ENCODE assay signal across 2 cellular contexts in the genomic region with DNA sequence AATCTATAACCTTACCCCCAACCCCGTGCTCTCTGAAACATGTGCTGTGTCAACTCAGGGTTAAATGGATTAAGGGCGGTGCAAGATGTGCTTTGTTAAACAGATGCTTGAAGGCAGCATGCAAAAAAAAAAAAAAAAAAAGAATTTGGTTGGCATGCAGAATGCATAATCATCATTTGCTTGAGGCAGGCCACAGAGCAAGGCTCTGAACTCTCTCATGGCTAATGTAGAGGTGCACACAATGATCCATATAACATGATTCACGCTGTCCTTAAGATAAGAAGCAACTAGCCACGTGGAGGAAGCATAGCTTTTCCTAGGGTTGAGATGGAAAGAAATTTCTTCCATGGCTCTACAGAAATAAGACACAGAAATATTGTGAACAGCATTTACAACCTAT.
TF ChIP-seq lines count a peak whose summit lies in the region.

No MANE protein-coding gene starts in this region.

TF ChIP-seq in HepG2, 621 proteins besides CTCF, POLR2A, EP300 and RAD21:
- TF ChIP-seq ARHGAP35 (CRISPR knock-in tag; IDR thresholded peaks at IDR 0.05; ENCODE audit: borderline replicate concordance) (no peak), TRIM22 (IDR thresholded peaks at IDR 0.05) (no peak), MED13 (CRISPR knock-in tag; IDR thresholded peaks at IDR 0.05) (no peak), ELF4 (CRISPR knock-in tag; IDR thresholded peaks at IDR 0.05; ENCODE audit: borderline replicate concordance) (no peak)
- TF ChIP-seq, protein P1, sequence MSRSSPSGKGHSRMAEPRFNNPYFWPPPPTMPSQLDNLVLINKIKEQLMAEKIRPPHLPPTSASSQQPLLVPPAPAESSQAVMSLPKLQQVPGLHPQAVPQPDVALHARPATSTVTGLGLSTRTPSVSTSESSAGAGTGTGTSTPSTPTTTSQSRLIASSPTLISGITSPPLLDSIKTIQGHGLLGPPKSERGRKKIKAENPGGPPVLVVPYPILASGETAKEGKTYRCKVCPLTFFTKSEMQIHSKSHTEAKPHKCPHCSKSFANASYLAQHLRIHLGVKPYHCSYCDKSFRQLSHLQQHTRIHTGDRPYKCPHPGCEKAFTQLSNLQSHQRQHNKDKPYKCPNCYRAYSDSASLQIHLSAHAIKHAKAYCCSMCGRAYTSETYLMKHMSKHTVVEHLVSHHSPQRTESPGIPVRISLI (CRISPR knock-in tag; IDR thresholded peaks at IDR 0.05; ENCODE audit: borderline replicate concordance) = peak; percentile 82

TF ChIP-seq in K562, 482 proteins besides CTCF, POLR2A, EP300 and RAD21:
- 0 out of 2 replicates have a peak, but pooled peaks have one; percentile 12 for TF ChIP-seq MGA (IDR thresholded peaks at IDR 0.05)
- TF ChIP-seq NUFIP1 (IDR thresholded peaks at IDR 0.05; ENCODE audit: partially characterized antibody) = no peak
- TF ChIP-seq, protein P2, sequence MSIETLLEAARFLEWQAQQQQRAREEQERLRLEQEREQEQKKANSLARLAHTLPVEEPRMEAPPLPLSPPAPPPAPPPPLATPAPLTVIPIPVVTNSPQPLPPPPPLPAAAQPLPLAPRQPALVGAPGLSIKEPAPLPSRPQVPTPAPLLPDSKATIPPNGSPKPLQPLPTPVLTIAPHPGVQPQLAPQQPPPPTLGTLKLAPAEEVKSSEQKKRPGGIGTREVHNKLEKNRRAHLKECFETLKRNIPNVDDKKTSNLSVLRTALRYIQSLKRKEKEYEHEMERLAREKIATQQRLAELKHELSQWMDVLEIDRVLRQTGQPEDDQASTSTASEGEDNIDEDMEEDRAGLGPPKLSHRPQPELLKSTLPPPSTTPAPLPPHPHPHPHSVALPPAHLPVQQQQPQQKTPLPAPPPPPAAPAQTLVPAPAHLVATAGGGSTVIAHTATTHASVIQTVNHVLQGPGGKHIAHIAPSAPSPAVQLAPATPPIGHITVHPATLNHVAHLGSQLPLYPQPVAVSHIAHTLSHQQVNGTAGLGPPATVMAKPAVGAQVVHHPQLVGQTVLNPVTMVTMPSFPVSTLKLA (conservative IDR thresholded peaks at IDR 0.05) = 0 out of 4 replicates have a peak, but pooled peaks of 1 of the 2 experiments have one; percentile 27
- TF ChIP-seq ZNF316 (IDR thresholded peaks at IDR 0.05) = 0 out of 2 replicates have a peak, but pooled peaks have one; percentile 32
- TF ChIP-seq NR4A1 (CRISPR knock-in tag; IDR thresholded peaks at IDR 0.05) = no peak
- TF ChIP-seq NR4A1 (tag; IDR thresholded peaks at IDR 0.05) = no peak
